Comparison of ENCODE assay signal across 15 cellular contexts in genomic region chr2:166803314-166803986, GRCh38.
DNase-seq lines count a peak whose midpoint lies in the region; ATAC-seq and TF ChIP-seq lines count a peak whose summit lies in the region.
"Had no signal": no experiment of that assay in that cellular context is flagged by ENCODE, and none has a peak within 500 bp of the region (broad histone marks: within the 10 kb centered on the region; RNA-seq: fewer than 3 reads in every experiment).

No MANE protein-coding gene starts in this region.

- no peak for DNase-seq in activated CD8-positive, alpha-beta T cell treated with anti-CD3 and anti-CD28 coated beads for 36 hours
- no peak for DNase-seq in activated CD8-positive, alpha-beta T cell treated with anti-CD3 and anti-CD28 coated beads, Interleukin-2, amount 10 ng/mL, durations not matched to agents 7 days and 5 days
- DNase-seq in endothelial cell (ENCODE audit: low spot score) (no peak), skeletal muscle cell (ENCODE audit: low read depth) (peak; percentile 8), tibial nerve (ENCODE audit: low spot score in 2 of 2) (no peak)
- no peak for DNase-seq in stimulated activated CD4-positive, alpha-beta T cell treated with anti-CD3 and anti-CD28 coated beads, Interleukin-12 subunit alpha, Interleukin-12 subunit beta, amount 100 ng/mL, for 4 hours
- DNase-seq: activated B cell treated with CpG ODN at 0.5 μM for 24 hours; activated CD8-positive, alpha-beta memory T cell treated with anti-CD3 and anti-CD28 coated beads, Interleukin-2, amount 50 U/mL, for 4 hours; activated naive CD8-positive, alpha-beta T cell treated with anti-CD3 and anti-CD28 coated beads, Interleukin-2, amount 10 ng/mL, durations not matched to agents 7 days and 5 days; KBM-7; NCI-H1694 treated with DMSO at 0.1 percent for 48 hours; tibial artery had no signal

- H3K4me3 Mint-ChIP-seq in activated CD8-positive, alpha-beta T cell treated with anti-CD3 and anti-CD28 coated beads for 36 hours = no peak overlapping the region
- no peak overlapping the region for H3K4me3 Mint-ChIP-seq in activated CD8-positive, alpha-beta T cell treated with anti-CD3 and anti-CD28 coated beads, Interleukin-2, amount 10 ng/mL, durations not matched to agents 7 days and 5 days
- no peak overlapping the region for H3K4me3 Mint-ChIP-seq in endothelial cell (ENCODE audit: unreplicated experiment)
- H3K4me3 Mint-ChIP-seq: activated B cell treated with CpG ODN at 0.5 μM for 24 hours; activated naive CD8-positive, alpha-beta T cell treated with anti-CD3 and anti-CD28 coated beads, Interleukin-2, amount 10 ng/mL, durations not matched to agents 7 days and 5 days had no signal

- ATAC-seq in activated CD8-positive, alpha-beta T cell treated with anti-CD3 and anti-CD28 coated beads for 36 hours = peak; percentile 37
- no peak for ATAC-seq in activated CD8-positive, alpha-beta T cell treated with anti-CD3 and anti-CD28 coated beads, Interleukin-2, amount 10 ng/mL, durations not matched to agents 7 days and 5 days
- no peak for ATAC-seq in HG03159 (IDR thresholded peaks at IDR 0.05; ENCODE audit: unreplicated experiment)

- no peak overlapping the region for H3K27ac ChIP-seq in OCI-LY3 (ENCODE audit: low read length)
- H3K27ac ChIP-seq in tibial nerve = no peak overlapping the region
- H3K27ac ChIP-seq: tibial artery had no signal

- no peaks in the 10 kb centered on the region for H3K27me3 ChIP-seq in OCI-LY3 (ENCODE audit: low read depth, low read length)
- H3K27me3 ChIP-seq in tibial nerve = no peaks in the 10 kb centered on the region
- H3K27me3 ChIP-seq: tibial artery had no signal

- H3K4me3 ChIP-seq in OCI-LY3 (ENCODE audit: low read length) = no peak overlapping the region
- H3K4me3 ChIP-seq in skeletal muscle cell (ENCODE audit: low read depth, low read length) = no peak overlapping the region
- no peak overlapping the region for H3K4me3 ChIP-seq in tibial nerve
- H3K4me3 ChIP-seq: lung, tibial artery had no signal

- H3K9me3 Mint-ChIP-seq in activated CD8-positive, alpha-beta T cell treated with anti-CD3 and anti-CD28 coated beads for 36 hours = peaks cover 6% of the 10 kb centered on the region
- H3K9me3 Mint-ChIP-seq in activated CD8-positive, alpha-beta T cell treated with anti-CD3 and anti-CD28 coated beads, Interleukin-2, amount 10 ng/mL, durations not matched to agents 7 days and 5 days (ENCODE audit: insufficient read depth) = no peaks in the 10 kb centered on the region
- no peaks in the 10 kb centered on the region for H3K9me3 Mint-ChIP-seq in endothelial cell (ENCODE audit: unreplicated experiment)
- H3K9me3 Mint-ChIP-seq: activated B cell treated with CpG ODN at 0.5 μM for 24 hours; activated naive CD8-positive, alpha-beta T cell treated with anti-CD3 and anti-CD28 coated beads, Interleukin-2, amount 10 ng/mL, durations not matched to agents 7 days and 5 days had no signal

- H3K4me2 ChIP-seq in OCI-LY3 (ENCODE audit: low read length) = no peak overlapping the region

- no peak overlapping the region for H3K9ac ChIP-seq in OCI-LY3 (ENCODE audit: low read length)

- peaks cover 22% of the 10 kb centered on the region for H3K4me1 Mint-ChIP-seq in activated CD8-positive, alpha-beta T cell treated with anti-CD3 and anti-CD28 coated beads for 36 hours (ENCODE audit: low read depth)
- peaks cover 17% of the 10 kb centered on the region for H3K4me1 Mint-ChIP-seq in activated CD8-positive, alpha-beta T cell treated with anti-CD3 and anti-CD28 coated beads, Interleukin-2, amount 10 ng/mL, durations not matched to agents 7 days and 5 days (ENCODE audit: low read depth)
- H3K4me1 Mint-ChIP-seq in endothelial cell (ENCODE audit: unreplicated experiment) = peaks cover 6% of the 10 kb centered on the region
- H3K4me1 Mint-ChIP-seq: activated B cell treated with CpG ODN at 0.5 μM for 24 hours had no signal

- H3K36me3 Mint-ChIP-seq in activated CD8-positive, alpha-beta T cell treated with anti-CD3 and anti-CD28 coated beads for 36 hours (ENCODE audit: low read depth) = no peaks in the 10 kb centered on the region
- no peaks in the 10 kb centered on the region for H3K36me3 Mint-ChIP-seq in activated CD8-positive, alpha-beta T cell treated with anti-CD3 and anti-CD28 coated beads, Interleukin-2, amount 10 ng/mL, durations not matched to agents 7 days and 5 days (ENCODE audit: low read depth)
- no peaks in the 10 kb centered on the region for H3K36me3 Mint-ChIP-seq in endothelial cell (ENCODE audit: low read depth, unreplicated experiment)
- H3K36me3 Mint-ChIP-seq: activated naive CD8-positive, alpha-beta T cell treated with anti-CD3 and anti-CD28 coated beads, Interleukin-2, amount 10 ng/mL, durations not matched to agents 7 days and 5 days had no signal

- H3K36me3 ChIP-seq in OCI-LY3 (replicated peaks; ENCODE audit: low read depth, low read length) (no peaks in the 10 kb centered on the region), tibial nerve (no peaks in the 10 kb centered on the region)
- H3K36me3 ChIP-seq: tibial artery had no signal

- H3K27ac Mint-ChIP-seq in activated CD8-positive, alpha-beta T cell treated with anti-CD3 and anti-CD28 coated beads for 36 hours = no peak overlapping the region
- H3K27ac Mint-ChIP-seq in activated CD8-positive, alpha-beta T cell treated with anti-CD3 and anti-CD28 coated beads, Interleukin-2, amount 10 ng/mL, durations not matched to agents 7 days and 5 days = no peak overlapping the region
- peak overlapping the region; percentile 1 for H3K27ac Mint-ChIP-seq in endothelial cell (ENCODE audit: unreplicated experiment)
- H3K27ac Mint-ChIP-seq: activated B cell treated with CpG ODN at 0.5 μM for 24 hours; activated naive CD8-positive, alpha-beta T cell treated with anti-CD3 and anti-CD28 coated beads, Interleukin-2, amount 10 ng/mL, durations not matched to agents 7 days and 5 days had no signal

- TF ChIP-seq EP300 in tibial nerve (IDR thresholded peaks at IDR 0.05) = no peak

- 0 out of 2 replicates have a peak overlapping the region, but pooled peaks have one; percentile 10 for H2AFZ ChIP-seq in OCI-LY3 (ENCODE audit: low read depth, low read length)

- no peak for TF ChIP-seq POLR2A in tibial nerve (IDR thresholded peaks at IDR 0.05)

- no peaks in the 10 kb centered on the region for H3K79me2 ChIP-seq in OCI-LY3 (ENCODE audit: low read length)

- H3K27me3 Mint-ChIP-seq in activated CD8-positive, alpha-beta T cell treated with anti-CD3 and anti-CD28 coated beads for 36 hours = no peaks in the 10 kb centered on the region
- H3K27me3 Mint-ChIP-seq in activated CD8-positive, alpha-beta T cell treated with anti-CD3 and anti-CD28 coated beads, Interleukin-2, amount 10 ng/mL, durations not matched to agents 7 days and 5 days (ENCODE audit: low read depth) = no peaks in the 10 kb centered on the region
- peaks cover 1% of the 10 kb centered on the region for H3K27me3 Mint-ChIP-seq in endothelial cell (ENCODE audit: unreplicated experiment)
- H3K27me3 Mint-ChIP-seq: activated B cell treated with CpG ODN at 0.5 μM for 24 hours; activated naive CD8-positive, alpha-beta T cell treated with anti-CD3 and anti-CD28 coated beads, Interleukin-2, amount 10 ng/mL, durations not matched to agents 7 days and 5 days had no signal

- CTCF ChIA-PET in activated CD8-positive, alpha-beta T cell treated with anti-CD3 and anti-CD28 coated beads for 36 hours (lab: Charles Lee) = no interaction called here
- CTCF ChIA-PET in activated CD8-positive, alpha-beta T cell treated with anti-CD3 and anti-CD28 coated beads, Interleukin-2, amount 10 ng/mL, durations not matched to agents 7 days and 5 days (lab: Charles Lee) = no interaction called here

- TF ChIP-seq CTCF in activated CD8-positive, alpha-beta T cell treated with anti-CD3 and anti-CD28 coated beads for 36 hours (IDR thresholded peaks at IDR 0.05) = no peak
- no peak for TF ChIP-seq CTCF in OCI-LY3 (IDR thresholded peaks at IDR 0.05; ENCODE audit: low read depth, low read length)
- TF ChIP-seq CTCF in endothelial cell (IDR thresholded peaks at IDR 0.05; ENCODE audit: unreplicated experiment) = no peak
- no peak for TF ChIP-seq CTCF in tibial nerve (IDR thresholded peaks at IDR 0.05)

- H3K9me3 ChIP-seq in OCI-LY3 (ENCODE audit: insufficient read depth, low read length) (no peaks in the 10 kb centered on the region), tibial nerve (no peaks in the 10 kb centered on the region)
- H3K9me3 ChIP-seq: tibial artery had no signal

- POLR2A ChIA-PET in activated CD8-positive, alpha-beta T cell treated with anti-CD3 and anti-CD28 coated beads for 36 hours (lab: Charles Lee) = no interaction called here
- POLR2A ChIA-PET in activated CD8-positive, alpha-beta T cell treated with anti-CD3 and anti-CD28 coated beads, Interleukin-2, amount 10 ng/mL, durations not matched to agents 7 days and 5 days (lab: Charles Lee) = no interaction called here

- 44 to 52% methylated on average over 6 of the region's 6 CpGs for WGBS in tibial nerve, 2 donors

- H3K4me1 ChIP-seq in OCI-LY3 (ENCODE audit: low read length) = 0 out of 2 replicates have a peak, but pooled peaks cover 4% of the 10 kb centered on the region
- peaks cover 0 to 8% (median 0%) of the 10 kb centered on the region in 4 donors for H3K4me1 ChIP-seq in tibial nerve
- H3K4me1 ChIP-seq: tibial artery had no signal

- no peaks in the 10 kb centered on the region for H4K20me1 ChIP-seq in OCI-LY3 (ENCODE audit: insufficient read depth, low read length)

- intact Hi-C loops in activated CD8-positive, alpha-beta T cell treated with anti-CD3 and anti-CD28 coated beads for 36 hours (cut with micrococcal nuclease) = no loop called here
